Comparison of ENCODE assay signal across 8 cellular contexts in genomic region chr10:103397191-103397825, GRCh38. TPM values are rescaled to one million over a fixed set of nuclear protein-coding genes. Genes with fewer than 3 reads are reported as not detected.
A peak's percentile ranks its signal among the peaks of the same experiment; 100 is the strongest.
DNase-seq lines count a peak whose midpoint lies in the region; ATAC-seq and TF ChIP-seq lines count a peak whose summit lies in the region.

No MANE protein-coding gene starts in this region.

- peak overlapping the region; percentile 92 for H3K4me2 ChIP-seq in skeletal muscle satellite cell (ENCODE audit: low read length)

- peaks cover 21% of the 10 kb centered on the region for H3K4me1 ChIP-seq in skeletal muscle satellite cell (ENCODE audit: control insufficient read depth, insufficient read depth, low read length)

- no peaks in the 10 kb centered on the region for H3K9me3 ChIP-seq in skeletal muscle satellite cell (replicated peaks; ENCODE audit: low read length)

- peak; percentile 27 for DNase-seq in DMS 273 (lab: John Stamatoyannopoulos, UW; ENCODE audit: unreplicated experiment)
- DNase-seq in DMS 273 treated with DMSO at 0.1 percent for 48 hours (lab: John Stamatoyannopoulos, UW): no peak
- DNase-seq in foreskin fibroblast: peak in 1 of 2 donors; percentile 23
- DNase-seq in caudate nucleus (lab: John Stamatoyannopoulos, UW): no peak
- no peak for DNase-seq in NCI-H1694 (lab: John Stamatoyannopoulos, UW)
- DNase-seq in LoVo (ENCODE audit: low spot score): no peak

- no peak overlapping the region for H3K27ac ChIP-seq in caudate nucleus (ENCODE audit: low read depth, low read length)

- no peak for TF ChIP-seq CTCF in foreskin fibroblast (IDR thresholded peaks at IDR 0.05; ENCODE audit: low read depth, low read length)

- no peaks in the 10 kb centered on the region for H3K27me3 ChIP-seq in skeletal muscle satellite cell (ENCODE audit: control insufficient read depth, insufficient read depth, low read length)

- H3K4me3 ChIP-seq in foreskin fibroblast (ENCODE audit: low read depth in 1 of 2, low read length in 2 of 2) (peak overlapping the region; percentile 89 to 97), skeletal muscle satellite cell (ENCODE audit: low read length) (peak overlapping the region; percentile 98)

- H3K36me3 ChIP-seq in skeletal muscle satellite cell (ENCODE audit: insufficient read depth, low read length): peaks cover 50% of the 10 kb centered on the region

- peak; percentile 20 for ATAC-seq in SK-N-SH treated with all-trans-retinoic acid at 6 μM for 48 hours

- peak overlapping the region; percentile 98 for H3K9ac ChIP-seq in skeletal muscle satellite cell (ENCODE audit: low read depth, low read length)

TF ChIP-seq in SK-N-SH treated with all-trans-retinoic acid at 6 μM for 48 hours, 23 proteins besides CTCF, POLR2A, EP300 and RAD21:
- TF ChIP-seq ISL1 (CRISPR knock-in tag; IDR thresholded peaks at IDR 0.05): no peak
- TF ChIP-seq RARB (CRISPR knock-in tag; IDR thresholded peaks at IDR 0.05): no peak
- TF ChIP-seq OSR1 (CRISPR knock-in tag; IDR thresholded peaks at IDR 0.05): no peak
- TF ChIP-seq CSDC2 (CRISPR knock-in tag; IDR thresholded peaks at IDR 0.05): no peak
- no peak for TF ChIP-seq TCF4 (CRISPR knock-in tag; IDR thresholded peaks at IDR 0.05; ENCODE audit: borderline replicate concordance)
- TF ChIP-seq TOX (CRISPR knock-in tag; IDR thresholded peaks at IDR 0.05; ENCODE audit: borderline replicate concordance): no peak
- TF ChIP-seq GLIS3 (CRISPR knock-in tag; IDR thresholded peaks at IDR 0.05): no peak
- TF ChIP-seq ZC3H10 (CRISPR knock-in tag; IDR thresholded peaks at IDR 0.05): no peak
- no peak for TF ChIP-seq PPARA (CRISPR knock-in tag; IDR thresholded peaks at IDR 0.05; ENCODE audit: borderline replicate concordance)
- TF ChIP-seq ZFP30 (CRISPR knock-in tag; IDR thresholded peaks at IDR 0.05): no peak
- no peak for TF ChIP-seq ESRRG (CRISPR knock-in tag; IDR thresholded peaks at IDR 0.05)

RNA-seq across cellular contexts. Expression of gene PDCD11, which starts 0.9 kb away (rescaled TPM):
- 55.3 and 65.4 TPM in 2 replicates for total RNA-seq in skeletal muscle satellite cell (2012; rRNA removed)

RNA-seq across cellular contexts. Expression of gene ATP5MK, which starts 1.0 kb away (rescaled TPM):
- 361 and 366 TPM in 2 replicates for total RNA-seq in skeletal muscle satellite cell (2012; rRNA removed)

RNA-seq across cellular contexts. Expression of gene TAF5, which starts 29.5 kb away (rescaled TPM):
- 4.4 and 4.6 TPM in 2 replicates for total RNA-seq in skeletal muscle satellite cell (2012; rRNA removed)

RNA-seq across cellular contexts. Expression of gene PCGF6, which starts 46.4 kb away (rescaled TPM):
- 12.2 and 12.4 TPM in 2 replicates for total RNA-seq in skeletal muscle satellite cell (2012; rRNA removed)

RNA-seq across cellular contexts. Expression of gene CALHM2, which starts 54.9 kb away (rescaled TPM):
- 20.8 and 30.1 TPM in 2 replicates for total RNA-seq in skeletal muscle satellite cell (2012; rRNA removed)
